Comparison of ENCODE assay signal across 10 cellular contexts in genomic region chr3:137035631-137036030, GRCh38.
DNase-seq lines count a peak whose midpoint lies in the region; ATAC-seq and TF ChIP-seq lines count a peak whose summit lies in the region.
"Had no signal": no experiment of that assay in that cellular context is flagged by ENCODE, and none has a peak within 500 bp of the region (broad histone marks: within the 10 kb centered on the region; RNA-seq: fewer than 3 reads in every experiment).

No MANE protein-coding gene starts in this region.

- H3K4me3 Mint-ChIP-seq in activated naive CD4-positive, alpha-beta T cell treated with anti-CD3 and anti-CD28 coated beads for 36 hours: no peak overlapping the region
- H3K4me3 Mint-ChIP-seq in activated naive CD4-positive, alpha-beta T cell treated with anti-CD3 and anti-CD28 coated beads, Interleukin-2, amount 10 ng/mL, durations not matched to agents 7 days and 5 days: no peak overlapping the region
- H3K4me3 Mint-ChIP-seq in endothelial cell (ENCODE audit: unreplicated experiment) (no peak overlapping the region), type B pancreatic cell (no peak overlapping the region)

- H3K9me3 ChIP-seq in MM.1S (replicated peaks; ENCODE audit: insufficient read depth, low read length) (no peaks in the 10 kb centered on the region), upper lobe of left lung (no peaks in the 10 kb centered on the region)

- CTCF ChIA-PET in activated naive CD4-positive, alpha-beta T cell treated with anti-CD3 and anti-CD28 coated beads for 36 hours (lab: Charles Lee): no interaction called here
- CTCF ChIA-PET in activated naive CD4-positive, alpha-beta T cell treated with anti-CD3 and anti-CD28 coated beads, Interleukin-2, amount 10 ng/mL, durations not matched to agents 7 days and 5 days (lab: Charles Lee): no interaction called here

- no peaks in the 10 kb centered on the region; the same call in 1 of the 2 replicates for H3K27me3 ChIP-seq in MM.1S (replicated peaks; ENCODE audit: insufficient read depth, low read length)
- H3K27me3 ChIP-seq in upper lobe of left lung: no peaks in the 10 kb centered on the region

- peak; percentile 22 for DNase-seq in activated naive CD4-positive, alpha-beta T cell treated with anti-CD3 and anti-CD28 coated beads for 36 hours
- no peak for DNase-seq in activated naive CD4-positive, alpha-beta T cell treated with anti-CD3 and anti-CD28 coated beads, Interleukin-2, amount 10 ng/mL, durations not matched to agents 7 days and 5 days
- no peak for DNase-seq in MM.1S
- peak; percentile 28 for DNase-seq in endothelial cell (ENCODE audit: low spot score)
- DNase-seq in type B pancreatic cell (ENCODE audit: extremely low spot score, unreplicated experiment): no peak
- DNase-seq in upper lobe of left lung: no peak
- DNase-seq: effector CD8-positive, alpha-beta T cell had no signal

- no peak for TF ChIP-seq POLR2A in upper lobe of left lung (IDR thresholded peaks at IDR 0.05)

- no peak overlapping the region for H3K4me3 ChIP-seq in MM.1S (ENCODE audit: low read length)
- no peak overlapping the region for H3K4me3 ChIP-seq in upper lobe of left lung

- H3K27me3 Mint-ChIP-seq in activated naive CD4-positive, alpha-beta T cell treated with anti-CD3 and anti-CD28 coated beads for 36 hours (ENCODE audit: low read depth): peaks cover 13% of the 10 kb centered on the region
- H3K27me3 Mint-ChIP-seq in activated naive CD4-positive, alpha-beta T cell treated with anti-CD3 and anti-CD28 coated beads, Interleukin-2, amount 10 ng/mL, durations not matched to agents 7 days and 5 days: peaks cover 36% of the 10 kb centered on the region
- H3K27me3 Mint-ChIP-seq in endothelial cell (ENCODE audit: unreplicated experiment) (peaks cover 3% of the 10 kb centered on the region), type B pancreatic cell (peaks cover 32% of the 10 kb centered on the region)

- H3K36me3 ChIP-seq in MM.1S (replicated peaks; ENCODE audit: insufficient read depth, low read length) (no peaks in the 10 kb centered on the region), upper lobe of left lung (no peaks in the 10 kb centered on the region)

- no peaks in the 10 kb centered on the region for H3F3A ChIP-seq in MM.1S (ENCODE audit: insufficient read depth, low read length)

- no peaks in the 10 kb centered on the region for H3K36me3 Mint-ChIP-seq in activated naive CD4-positive, alpha-beta T cell treated with anti-CD3 and anti-CD28 coated beads for 36 hours (ENCODE audit: low read depth)
- no peaks in the 10 kb centered on the region for H3K36me3 Mint-ChIP-seq in activated naive CD4-positive, alpha-beta T cell treated with anti-CD3 and anti-CD28 coated beads, Interleukin-2, amount 10 ng/mL, durations not matched to agents 7 days and 5 days
- H3K36me3 Mint-ChIP-seq in endothelial cell (ENCODE audit: low read depth, unreplicated experiment) (no peaks in the 10 kb centered on the region), type B pancreatic cell (no peaks in the 10 kb centered on the region)

- ATAC-seq in upper lobe of left lung (ENCODE audit: low FRiP score in 2 of 2): no peak
- ATAC-seq in GM18858 (IDR thresholded peaks at IDR 0.05; ENCODE audit: unreplicated experiment): no peak
- ATAC-seq in GM19324 (IDR thresholded peaks at IDR 0.05; ENCODE audit: low FRiP score, unreplicated experiment): no peak

- no peak overlapping the region for H3K4me2 ChIP-seq in MM.1S (ENCODE audit: low read depth, low read length)

- H3K27ac Mint-ChIP-seq in activated naive CD4-positive, alpha-beta T cell treated with anti-CD3 and anti-CD28 coated beads for 36 hours: no peak overlapping the region
- H3K27ac Mint-ChIP-seq in activated naive CD4-positive, alpha-beta T cell treated with anti-CD3 and anti-CD28 coated beads, Interleukin-2, amount 10 ng/mL, durations not matched to agents 7 days and 5 days: no peak overlapping the region
- H3K27ac Mint-ChIP-seq in endothelial cell (ENCODE audit: unreplicated experiment): no peak overlapping the region
- no peak overlapping the region for H3K27ac Mint-ChIP-seq in type B pancreatic cell

- no peaks in the 10 kb centered on the region for H3K9me3 Mint-ChIP-seq in activated naive CD4-positive, alpha-beta T cell treated with anti-CD3 and anti-CD28 coated beads for 36 hours
- no peaks in the 10 kb centered on the region for H3K9me3 Mint-ChIP-seq in activated naive CD4-positive, alpha-beta T cell treated with anti-CD3 and anti-CD28 coated beads, Interleukin-2, amount 10 ng/mL, durations not matched to agents 7 days and 5 days
- H3K9me3 Mint-ChIP-seq in endothelial cell (ENCODE audit: unreplicated experiment): no peaks in the 10 kb centered on the region
- no peaks in the 10 kb centered on the region for H3K9me3 Mint-ChIP-seq in type B pancreatic cell

- no peaks in the 10 kb centered on the region for H3K9me2 ChIP-seq in MM.1S (replicated peaks; ENCODE audit: insufficient read depth, low read length)

- no peak for TF ChIP-seq EP300 in upper lobe of left lung (IDR thresholded peaks at IDR 0.05)

- no peaks in the 10 kb centered on the region for H3K4me1 ChIP-seq in MM.1S (ENCODE audit: low read length)
- H3K4me1 ChIP-seq in upper lobe of left lung: peaks cover 0 to 9% (median 5%) of the 10 kb centered on the region in 4 donors

- 94 to 95% methylated on average over 4 to 5 of the region's 5 CpGs for WGBS in upper lobe of left lung, 2 donors

- TF ChIP-seq CTCF in MM.1S (IDR thresholded peaks at IDR 0.05; ENCODE audit: low read length) (peak; percentile 24; the same call in 1 of the 2 replicates), endothelial cell (IDR thresholded peaks at IDR 0.05; ENCODE audit: unreplicated experiment) (no peak), type B pancreatic cell (conservative IDR thresholded peaks at IDR 0.05) (peak; percentile 34), upper lobe of left lung (IDR thresholded peaks at IDR 0.05) (no peak)

- H4K20me1 ChIP-seq in MM.1S (ENCODE audit: insufficient read depth, low read length): no peaks in the 10 kb centered on the region

- no peaks in the 10 kb centered on the region for H3K79me2 ChIP-seq in MM.1S (ENCODE audit: low read length)

- no peak overlapping the region for H3K27ac ChIP-seq in MM.1S (ENCODE audit: low read length)
- H3K27ac ChIP-seq in upper lobe of left lung: no peak overlapping the region
- H3K27ac ChIP-seq: VCaP had no signal

- no peak overlapping the region for H3K9ac ChIP-seq in MM.1S (ENCODE audit: low read length)

- intact Hi-C loops in activated naive CD4-positive, alpha-beta T cell treated with anti-CD3 and anti-CD28 coated beads for 36 hours (cut with micrococcal nuclease): no loop called here

- no peak overlapping the region for H2AFZ ChIP-seq in MM.1S (ENCODE audit: low read length)

- peaks cover 7% of the 10 kb centered on the region for H3K4me1 Mint-ChIP-seq in activated naive CD4-positive, alpha-beta T cell treated with anti-CD3 and anti-CD28 coated beads for 36 hours (ENCODE audit: low read depth)
- H3K4me1 Mint-ChIP-seq in activated naive CD4-positive, alpha-beta T cell treated with anti-CD3 and anti-CD28 coated beads, Interleukin-2, amount 10 ng/mL, durations not matched to agents 7 days and 5 days: peaks cover 9% of the 10 kb centered on the region
- H3K4me1 Mint-ChIP-seq in endothelial cell (ENCODE audit: unreplicated experiment): peaks cover 15% of the 10 kb centered on the region
- peaks cover 8% of the 10 kb centered on the region for H3K4me1 Mint-ChIP-seq in type B pancreatic cell (ENCODE audit: unreplicated experiment)

Comparison
In these comparisons a context has a peak if more than half of its experiments do, and no peak if none do; other contexts are left out.
1. DNase-seq: peak in activated naive CD4-positive, alpha-beta T cell treated with anti-CD3 and anti-CD28 coated beads for 36 hours (single experiment) and endothelial cell (single experiment); none in activated naive CD4-positive, alpha-beta T cell treated with anti-CD3 and anti-CD28 coated beads, Interleukin-2, amount 10 ng/mL, durations not matched to agents 7 days and 5 days (single experiment), MM.1S (single experiment), type B pancreatic cell (single experiment) and upper lobe of left lung (0 of 2).
2. CTCF ChIP-seq: peak in MM.1S (single experiment) and type B pancreatic cell (single experiment); none in endothelial cell (single experiment) and upper lobe of left lung (0 of 6).